Comparison of ENCODE assay signal across 18 cellular contexts in the genomic region with DNA sequence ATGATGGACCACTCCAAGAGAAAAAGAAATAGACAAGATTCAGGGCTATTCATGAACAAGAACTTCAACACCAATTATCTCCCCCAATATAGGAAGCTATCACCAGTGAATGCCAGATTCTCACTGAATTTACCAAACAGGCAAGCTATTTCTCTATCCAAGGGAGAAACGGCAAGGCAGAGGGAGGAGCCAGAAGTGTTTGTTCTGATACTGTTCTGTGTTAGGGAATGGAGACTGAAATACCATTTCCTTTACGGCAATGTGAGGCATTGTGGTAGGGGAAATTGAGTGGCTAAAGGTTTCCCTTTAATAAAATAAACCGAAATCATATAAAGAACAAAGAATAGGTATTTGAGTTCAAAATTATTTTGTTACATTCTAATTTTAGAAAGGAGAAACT.
"Had no signal": no experiment of that assay in that cellular context is flagged by ENCODE, and none has a peak within 500 bp of the region (broad histone marks: within the 10 kb centered on the region; RNA-seq: fewer than 3 reads in every experiment).

No MANE protein-coding gene starts in this region.

- H3K4me2 ChIP-seq: hepatocyte had no signal

- H3K27ac ChIP-seq: coronary artery, dorsolateral prefrontal cortex, esophagus squamous epithelium, foreskin keratinocyte, hepatocyte, neutrophil, right atrium auricular region, sigmoid colon, skin epidermis had no signal

- H3K79me2 ChIP-seq: hepatocyte had no signal

- ATAC-seq: foreskin keratinocyte; left lobe of liver; mucosa of descending colon; naive thymus-derived CD8-positive, alpha-beta T cell had no signal

- H2AFZ ChIP-seq: hepatocyte had no signal

- DNase-seq: dorsolateral prefrontal cortex; effector CD8-positive, alpha-beta T cell; esophagus squamous epithelium; foreskin keratinocyte; head of caudate nucleus; mucosa of descending colon; naive thymus-derived CD8-positive, alpha-beta T cell; sigmoid colon; stimulated activated CD4-positive, alpha-beta T cell treated with anti-CD3 and anti-CD28 coated beads, Interleukin-12 subunit alpha, Interleukin-12 subunit beta, amount 100 ng/mL, for 4 hours; stimulated activated CD4-positive, alpha-beta T cell treated with anti-CD3 and anti-CD28 coated beads, Interleukin-2, amount 100 ng/mL, for 48 hours; stimulated activated naive CD4-positive, alpha-beta T cell treated with Interleukin-2 at 50 U/mL for 16 hours; trophoblast cell had no signal

- H3K27me3 ChIP-seq: dorsolateral prefrontal cortex, esophagus squamous epithelium, foreskin keratinocyte, hepatocyte, neutrophil, right atrium auricular region, sigmoid colon had no signal

- H3K4me1 ChIP-seq: right atrium auricular region had no signal

- H3K4me3 ChIP-seq: coronary artery, dorsolateral prefrontal cortex, esophagus squamous epithelium, hepatocyte, mucosa of descending colon, right atrium auricular region, sigmoid colon, skin epidermis had no signal

- H3K36me3 ChIP-seq: esophagus squamous epithelium, neutrophil, right atrium auricular region, sigmoid colon had no signal

- H3K9me3 ChIP-seq: esophagus squamous epithelium, neutrophil, sigmoid colon had no signal
